In the genomic region with DNA sequence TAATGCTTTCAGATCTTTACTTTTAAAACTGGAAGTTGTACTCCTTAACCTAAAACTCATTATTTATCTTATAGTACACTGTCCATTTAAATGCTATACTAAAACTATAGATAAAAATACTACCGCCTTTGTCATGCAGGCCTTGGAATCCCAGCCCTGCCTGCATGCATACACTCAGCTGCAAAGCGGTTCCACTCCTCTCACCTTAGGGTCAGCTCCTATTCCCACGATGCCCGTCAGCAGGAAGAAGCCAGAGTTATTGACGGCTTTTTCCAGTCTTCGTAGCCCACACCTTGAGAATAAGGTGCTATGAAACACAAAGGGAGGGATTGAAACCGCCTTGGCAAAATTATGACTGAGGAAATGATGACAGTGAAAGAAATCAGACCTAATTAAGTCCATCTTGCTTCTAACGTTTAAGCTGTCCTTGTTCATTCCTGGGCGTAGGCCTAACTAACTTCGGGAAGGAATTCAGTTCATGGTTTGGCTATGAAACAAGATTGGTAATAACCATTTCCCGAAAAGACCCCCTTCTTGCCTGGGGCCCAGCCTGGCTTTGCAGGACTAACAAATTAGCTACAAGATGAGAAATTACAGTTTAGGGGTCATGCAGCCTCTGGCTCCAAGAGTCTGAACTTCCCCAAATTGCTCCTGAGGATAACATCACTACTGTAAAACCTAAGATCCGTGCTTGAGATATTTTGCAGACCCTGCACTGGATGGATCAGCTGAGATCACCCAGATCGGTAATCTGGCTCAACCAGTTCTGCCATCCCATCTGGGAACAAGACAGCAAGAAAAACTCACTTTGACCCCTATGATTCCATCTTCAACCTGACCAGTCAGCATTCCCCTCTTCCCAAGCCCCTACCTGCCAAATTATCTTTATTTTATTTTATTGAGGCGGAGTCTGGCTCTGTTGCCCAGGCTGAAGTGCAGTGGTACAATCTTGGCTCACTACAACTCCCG, we compare ENCODE assay signal across 27 cellular contexts.
"Had no signal": no experiment of that assay in that cellular context is flagged by ENCODE, and none has a peak within 500 bp of the region (broad histone marks: within the 10 kb centered on the region; RNA-seq: fewer than 3 reads in every experiment).

No MANE protein-coding gene starts in this region.

- H3K4me3 ChIP-seq: gastrocnemius medialis, hepatocyte, left lung, lower lobe of right lung, neural progenitor cell, spleen, testis, transverse colon, uterus had no signal

- H3K9me3 Mint-ChIP-seq: natural killer cell had no signal

- H3K4me2 ChIP-seq: hepatocyte, neural progenitor cell had no signal

- H3K36me3 Mint-ChIP-seq: natural killer cell had no signal

- H3K4me1 Mint-ChIP-seq: natural killer cell had no signal

- H2AFZ ChIP-seq: hepatocyte, neural progenitor cell, parathyroid adenoma had no signal

- H3K9me3 ChIP-seq: gastrocnemius medialis, lower lobe of right lung, testis, transverse colon, uterus had no signal

- ATAC-seq: activated T-cell treated with anti-CD3 and anti-CD28 coated beads, Interleukin-2, amount 50 U/mL, for 72 hours; esophagus mucosa; gastrocnemius medialis; left lung; lower lobe of right lung; natural killer cell; right cardiac atrium had no signal

- DNase-seq: activated CD4-positive, alpha-beta T cell treated with anti-CD3 and anti-CD28 coated beads for 4 hours; activated CD4-positive, alpha-beta T cell treated with anti-CD3 and anti-CD28 coated beads, Interleukin-2, amount 50 U/mL, for 4 hours; activated effector memory CD4-positive, alpha-beta T cell treated with Interleukin-2 at 50 U/mL for 16 hours; activated naive CD4-positive, alpha-beta T cell treated with Interleukin-2 at 50 U/mL for 16 hours; activated naive CD8-positive, alpha-beta T cell treated with anti-CD3 and anti-CD28 coated beads for 36 hours; activated T-cell treated with anti-CD3 and anti-CD28 coated beads for 4 hours; activated T-cell treated with anti-CD3 and anti-CD28 coated beads, Interleukin-2, amount 50 U/mL, for 72 hours; brain microvascular endothelial cell; caudate nucleus; cortex of kidney; gastrocnemius medialis; left lung; lower lobe of right lung; mesenchymal stem cell; natural killer cell; occipital lobe; right cardiac atrium; spleen; stimulated activated naive CD4-positive, alpha-beta T cell; testis; transverse colon; uterus had no signal

- H3K4me1 ChIP-seq: left lung, lower lobe of right lung, neural progenitor cell, spleen, testis, transverse colon, uterus had no signal

- H3K27me3 Mint-ChIP-seq: activated naive CD8-positive, alpha-beta T cell treated with anti-CD3 and anti-CD28 coated beads for 36 hours had no signal

- H3K36me3 ChIP-seq: brain microvascular endothelial cell, gastrocnemius medialis, left lung, lower lobe of right lung, transverse colon, uterus had no signal

- H3K9ac ChIP-seq: neural progenitor cell, parathyroid adenoma had no signal

- H3K27me3 ChIP-seq: brain microvascular endothelial cell, gastrocnemius medialis, hepatocyte, left lung, neural progenitor cell, spleen, testis, transverse colon, uterus had no signal

- H3K27ac Mint-ChIP-seq: activated naive CD8-positive, alpha-beta T cell treated with anti-CD3 and anti-CD28 coated beads for 36 hours; activated T-cell treated with anti-CD3 and anti-CD28 coated beads, Interleukin-2, amount 50 U/mL, for 72 hours; natural killer cell; neural progenitor cell had no signal

- H3K4me3 Mint-ChIP-seq: activated naive CD8-positive, alpha-beta T cell treated with anti-CD3 and anti-CD28 coated beads for 36 hours; activated T-cell treated with anti-CD3 and anti-CD28 coated beads, Interleukin-2, amount 50 U/mL, for 72 hours; natural killer cell; neural progenitor cell had no signal

- H3K27ac ChIP-seq: brain microvascular endothelial cell, gastrocnemius medialis, hepatocyte, left lung, lower lobe of right lung, neural progenitor cell, parathyroid adenoma, spleen, testis, transverse colon, uterus had no signal

- FAIRE-seq: astrocyte had no signal
